Comparison of ENCODE assay signal across 8 cellular contexts in the genomic region with DNA sequence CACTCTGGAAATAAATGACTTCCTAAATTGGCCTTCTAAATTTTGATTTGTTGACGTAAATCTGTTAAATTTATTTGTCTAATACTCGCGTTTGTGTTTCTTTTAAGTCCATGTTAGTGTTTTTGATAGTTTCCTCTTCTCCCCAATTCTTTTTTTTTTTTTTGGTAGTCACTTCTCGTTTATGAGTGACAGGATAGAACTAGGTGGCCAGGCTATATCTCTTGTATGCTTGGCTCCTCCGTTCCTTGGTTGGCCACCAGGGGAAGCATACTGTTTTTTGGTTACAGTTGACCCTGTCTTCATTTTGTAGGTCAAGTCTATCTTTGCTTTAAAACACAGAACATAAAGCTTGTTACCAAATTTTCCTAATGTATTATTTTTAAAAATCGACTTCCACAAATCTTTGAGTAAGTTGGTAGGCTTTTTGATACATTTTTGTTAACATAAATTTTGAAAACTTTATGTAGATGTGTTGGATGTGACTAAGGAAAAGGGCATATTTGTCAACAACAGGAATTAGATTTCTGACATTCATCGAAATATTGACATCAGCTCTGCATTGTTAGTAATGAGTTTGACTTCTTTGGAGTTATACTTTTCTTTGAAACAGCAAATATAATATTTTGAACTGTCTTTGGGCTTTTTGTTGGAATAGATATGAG. TPM values are rescaled to one million over a fixed set of nuclear protein-coding genes. Genes with fewer than 3 reads are reported as not detected.
DNase-seq lines count a peak whose midpoint lies in the region; ATAC-seq and TF ChIP-seq lines count a peak whose summit lies in the region.

No MANE protein-coding gene starts in this region.

- no peaks in the 10 kb centered on the region for H3K9me3 Mint-ChIP-seq in activated naive CD8-positive, alpha-beta T cell treated with anti-CD3 and anti-CD28 coated beads, Interleukin-2, amount 50 U/mL, for 24 hours

- H3K27ac Mint-ChIP-seq in activated naive CD8-positive, alpha-beta T cell treated with anti-CD3 and anti-CD28 coated beads, Interleukin-2, amount 50 U/mL, for 24 hours: peak overlapping the region; percentile 35

- H3K27me3 ChIP-seq in heart left ventricle (no peaks in the 10 kb centered on the region), rectal smooth muscle tissue (ENCODE audit: control insufficient read depth, insufficient read depth, low read length) (no peaks in the 10 kb centered on the region)

- no peaks in the 10 kb centered on the region for H3K9me3 ChIP-seq in heart left ventricle

- H3K4me3 ChIP-seq in heart left ventricle: peak overlapping the region in 9 of 12 donors; percentile 73 to 99 (median 91)
- H3K4me3 ChIP-seq in rectal smooth muscle tissue (ENCODE audit: low read length): peak overlapping the region; percentile 88

- H3K4me1 ChIP-seq in heart left ventricle: peaks cover 5 to 28% (median 20%) of the 10 kb centered on the region in 12 donors
- peaks cover 10% of the 10 kb centered on the region for H3K4me1 ChIP-seq in rectal smooth muscle tissue (ENCODE audit: control insufficient read depth, insufficient read depth, low read length)

- peak; percentile 32 for ATAC-seq in GM19395 (IDR thresholded peaks at IDR 0.05; ENCODE audit: unreplicated experiment)
- peak; percentile 60 for ATAC-seq in SK-N-SH treated with all-trans-retinoic acid at 6 μM for 48 hours
- peak; percentile 22 for ATAC-seq in activated naive CD8-positive, alpha-beta T cell treated with anti-CD3 and anti-CD28 coated beads, Interleukin-2, amount 50 U/mL, for 24 hours
- ATAC-seq in heart left ventricle: peak in 2 of 4 donors; percentile 25 to 36
- no peak for ATAC-seq in GM19455 (IDR thresholded peaks at IDR 0.05; ENCODE audit: unreplicated experiment)

- H3K4me3 Mint-ChIP-seq in activated naive CD8-positive, alpha-beta T cell treated with anti-CD3 and anti-CD28 coated beads, Interleukin-2, amount 50 U/mL, for 24 hours: peak overlapping the region; percentile 88

- TF ChIP-seq CTCF in AG09319 (IDR thresholded peaks at IDR 0.05; ENCODE audit: low read depth, low read length) (peak; percentile 90), heart left ventricle (IDR thresholded peaks at IDR 0.05) (peak; percentile 57 to 89 (median 76))

- H3K9ac ChIP-seq in rectal smooth muscle tissue (ENCODE audit: low read length): no peak overlapping the region

- WGBS in heart left ventricle, 4 donors: 29 to 38% (median 32%) methylated on average over 7 of the region's 7 CpGs

- peak overlapping the region in 3 of 12 donors; percentile 11 to 99 (median 97) for H3K27ac ChIP-seq in heart left ventricle
- peak overlapping the region; percentile 89 for H3K27ac ChIP-seq in rectal smooth muscle tissue (ENCODE audit: low read depth, low read length)

- DNase-seq in AG09319 (ENCODE audit: extremely low read depth, low read depth) (no peak), NCI-H1105 (lab: John Stamatoyannopoulos, UW) (peak; percentile 33), heart left ventricle (peak in 4 of 5 donors; percentile 62 to 74 (median 64))
- peak; percentile 65 for DNase-seq in activated naive CD8-positive, alpha-beta T cell treated with anti-CD3 and anti-CD28 coated beads, Interleukin-2, amount 50 U/mL, for 24 hours

- peaks cover 36% of the 10 kb centered on the region for H3K4me1 Mint-ChIP-seq in activated naive CD8-positive, alpha-beta T cell treated with anti-CD3 and anti-CD28 coated beads, Interleukin-2, amount 50 U/mL, for 24 hours

- peaks cover 0 to 4% (median 0%) of the 10 kb centered on the region in 9 donors for H3K36me3 ChIP-seq in heart left ventricle
- no peaks in the 10 kb centered on the region for H3K36me3 ChIP-seq in rectal smooth muscle tissue (ENCODE audit: control insufficient read depth, insufficient read depth, low read length)

- no peaks in the 10 kb centered on the region for H3K27me3 Mint-ChIP-seq in activated naive CD8-positive, alpha-beta T cell treated with anti-CD3 and anti-CD28 coated beads, Interleukin-2, amount 50 U/mL, for 24 hours

- intact Hi-C loops in heart left ventricle (cut with DNase I): loop anchor here in 7 of 10 donors (5.0 to 10.0 kb wide), 5 partner anchors 67 to 100 kb away; no protein-coding TSS in a partner anchor

- no peak for TF ChIP-seq POLR2A in heart left ventricle (IDR thresholded peaks at IDR 0.05)

- H3K36me3 Mint-ChIP-seq in activated naive CD8-positive, alpha-beta T cell treated with anti-CD3 and anti-CD28 coated beads, Interleukin-2, amount 50 U/mL, for 24 hours (ENCODE audit: low read depth): peaks cover 10% of the 10 kb centered on the region

TF ChIP-seq in SK-N-SH treated with all-trans-retinoic acid at 6 μM for 48 hours, 23 proteins besides CTCF, POLR2A, EP300 and RAD21:
- TF ChIP-seq ESRRG (CRISPR knock-in tag; IDR thresholded peaks at IDR 0.05) (no peak), ARNTL (CRISPR knock-in tag; IDR thresholded peaks at IDR 0.05; ENCODE audit: borderline replicate concordance, low read depth) (no peak), ZNF565 (CRISPR knock-in tag; conservative IDR thresholded peaks at IDR 0.05; ENCODE audit: low read depth) (no peak), ZNF70 (CRISPR knock-in tag; IDR thresholded peaks at IDR 0.05) (no peak), TOX (CRISPR knock-in tag; IDR thresholded peaks at IDR 0.05; ENCODE audit: borderline replicate concordance) (no peak), ISL1 (CRISPR knock-in tag; IDR thresholded peaks at IDR 0.05) (no peak), RARB (CRISPR knock-in tag; IDR thresholded peaks at IDR 0.05) (no peak)
- TF ChIP-seq, protein P1, sequence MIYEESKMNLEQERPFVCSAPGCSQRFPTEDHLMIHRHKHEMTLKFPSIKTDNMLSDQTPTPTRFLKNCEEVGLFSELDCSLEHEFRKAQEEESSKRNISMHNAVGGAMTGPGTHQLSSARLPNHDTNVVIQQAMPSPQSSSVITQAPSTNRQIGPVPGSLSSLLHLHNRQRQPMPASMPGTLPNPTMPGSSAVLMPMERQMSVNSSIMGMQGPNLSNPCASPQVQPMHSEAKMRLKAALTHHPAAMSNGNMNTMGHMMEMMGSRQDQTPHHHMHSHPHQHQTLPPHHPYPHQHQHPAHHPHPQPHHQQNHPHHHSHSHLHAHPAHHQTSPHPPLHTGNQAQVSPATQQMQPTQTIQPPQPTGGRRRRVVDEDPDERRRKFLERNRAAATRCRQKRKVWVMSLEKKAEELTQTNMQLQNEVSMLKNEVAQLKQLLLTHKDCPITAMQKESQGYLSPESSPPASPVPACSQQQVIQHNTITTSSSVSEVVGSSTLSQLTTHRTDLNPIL (CRISPR knock-in tag; IDR thresholded peaks at IDR 0.05; ENCODE audit: low read depth): no peak
- TF ChIP-seq, protein P2, sequence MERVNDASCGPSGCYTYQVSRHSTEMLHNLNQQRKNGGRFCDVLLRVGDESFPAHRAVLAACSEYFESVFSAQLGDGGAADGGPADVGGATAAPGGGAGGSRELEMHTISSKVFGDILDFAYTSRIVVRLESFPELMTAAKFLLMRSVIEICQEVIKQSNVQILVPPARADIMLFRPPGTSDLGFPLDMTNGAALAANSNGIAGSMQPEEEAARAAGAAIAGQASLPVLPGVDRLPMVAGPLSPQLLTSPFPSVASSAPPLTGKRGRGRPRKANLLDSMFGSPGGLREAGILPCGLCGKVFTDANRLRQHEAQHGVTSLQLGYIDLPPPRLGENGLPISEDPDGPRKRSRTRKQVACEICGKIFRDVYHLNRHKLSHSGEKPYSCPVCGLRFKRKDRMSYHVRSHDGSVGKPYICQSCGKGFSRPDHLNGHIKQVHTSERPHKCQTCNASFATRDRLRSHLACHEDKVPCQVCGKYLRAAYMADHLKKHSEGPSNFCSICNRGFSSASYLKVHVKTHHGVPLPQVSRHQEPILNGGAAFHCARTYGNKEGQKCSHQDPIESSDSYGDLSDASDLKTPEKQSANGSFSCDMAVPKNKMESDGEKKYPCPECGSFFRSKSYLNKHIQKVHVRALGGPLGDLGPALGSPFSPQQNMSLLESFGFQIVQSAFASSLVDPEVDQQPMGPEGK (CRISPR knock-in tag; IDR thresholded peaks at IDR 0.05; ENCODE audit: borderline replicate concordance): no peak

RNA-seq across cellular contexts. Expression of a gene that starts 2.2 kb away (rescaled TPM):
- 10 to 100 TPM in 6 of 9 donors, 1 to 10 TPM in 3; 8.5 to 20.9 (median 12.8) TPM for total RNA-seq in heart left ventricle
- 10 to 100 TPM in 1 of 2 donors, 1 to 10 TPM in 1; 2.7 to 11.1 TPM for polyA plus RNA-seq in heart left ventricle
